ENCODE assay signal across 8 cellular contexts in the genomic region with DNA sequence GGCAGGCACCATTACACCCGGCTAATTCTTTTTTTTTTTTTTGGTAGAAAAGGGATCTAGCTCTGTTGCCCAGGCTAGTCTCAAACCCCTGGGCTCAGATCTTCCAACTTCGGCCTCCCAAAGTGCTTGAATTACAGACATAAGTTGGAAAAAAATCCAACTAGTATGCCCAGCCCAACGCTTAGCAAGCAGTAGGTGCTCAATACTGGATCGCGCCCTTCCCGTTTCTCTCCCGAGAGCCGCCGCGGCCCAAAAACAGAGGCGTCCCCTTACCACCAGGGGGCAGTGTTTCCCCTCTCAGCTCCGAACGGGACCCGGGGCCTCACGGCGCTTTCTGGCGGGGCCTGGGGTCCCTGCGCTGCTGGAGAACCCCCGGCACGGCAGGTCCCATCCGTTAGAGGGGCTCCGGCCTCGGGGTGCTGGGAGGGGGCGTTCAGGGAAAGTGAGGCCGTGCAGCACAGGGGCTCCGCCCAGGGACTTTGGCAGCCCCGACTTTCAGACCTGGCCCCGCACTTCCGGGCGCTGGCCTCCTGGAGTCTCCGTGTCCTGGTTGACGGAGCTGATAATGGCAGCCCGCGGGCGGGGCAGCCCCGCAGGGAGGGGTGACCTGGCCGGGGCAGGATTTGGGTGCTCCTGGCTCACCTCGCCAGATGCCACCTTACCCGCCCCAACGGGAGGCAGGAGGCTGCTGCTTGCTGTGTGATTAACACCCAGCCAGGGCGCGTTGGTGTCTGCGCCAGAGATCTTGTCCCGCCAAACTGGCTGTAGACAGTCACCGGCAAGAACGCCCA. TPM values are rescaled to one million over a fixed set of nuclear protein-coding genes. Genes with fewer than 3 reads are reported as not detected.
DNase-seq lines count a peak whose midpoint lies in the region; ATAC-seq and TF ChIP-seq lines count a peak whose summit lies in the region.

No MANE protein-coding gene starts in this region.

- TF ChIP-seq CTCF in NB4 (IDR thresholded peaks at IDR 0.05; ENCODE audit: low read depth, low read length) = peak; percentile 74
- TF ChIP-seq CTCF in left ventricle myocardium inferior (IDR thresholded peaks at IDR 0.05; ENCODE audit: borderline replicate concordance) = peak; percentile 96
- peak; percentile 98 for TF ChIP-seq CTCF in progenitor cell of endocrine pancreas (IDR thresholded peaks at IDR 0.05; ENCODE audit: unreplicated experiment)

- no peaks in the 10 kb centered on the region for H3K36me3 Mint-ChIP-seq in activated naive CD8-positive, alpha-beta T cell treated with anti-CD3 and anti-CD28 coated beads, Interleukin-2, amount 50 U/mL, for 24 hours (ENCODE audit: low read depth)
- no peaks in the 10 kb centered on the region for H3K36me3 Mint-ChIP-seq in progenitor cell of endocrine pancreas (ENCODE audit: insufficient read depth)

- H3K27me3 ChIP-seq in left ventricle myocardium inferior (ENCODE audit: low read depth) = peaks cover 19% of the 10 kb centered on the region

- ATAC-seq in GM21529 (IDR thresholded peaks at IDR 0.05; ENCODE audit: unreplicated experiment) = peak; percentile 75
- peak; percentile 81 for ATAC-seq in activated naive CD8-positive, alpha-beta T cell treated with anti-CD3 and anti-CD28 coated beads, Interleukin-2, amount 50 U/mL, for 24 hours

- peak; percentile 37 for DNase-seq in CMK (ENCODE audit: low read depth)
- DNase-seq in NB4 (ENCODE audit: low read depth) = peak; percentile 78
- peak; percentile 76 for DNase-seq in T follicular helper cell (ENCODE audit: low read depth)
- DNase-seq in activated naive CD8-positive, alpha-beta T cell treated with anti-CD3 and anti-CD28 coated beads, Interleukin-2, amount 50 U/mL, for 24 hours = peak; percentile 92
- DNase-seq in left ventricle myocardium inferior = peak; percentile 82
- peak; percentile 81 for DNase-seq in progenitor cell of endocrine pancreas (ENCODE audit: low spot score, unreplicated experiment)
- peak; percentile 90 for DNase-seq in ureter (ENCODE audit: low spot score)

- H3K4me3 ChIP-seq in NB4 (ENCODE audit: low read depth, low read length) = peak overlapping the region; percentile 21
- peak overlapping the region; percentile 74 for H3K4me3 ChIP-seq in left ventricle myocardium inferior

- no peak for TF ChIP-seq POLR2A in NB4 (IDR thresholded peaks at IDR 0.05; ENCODE audit: extremely low read depth, insufficient read length)

- H3K4me3 Mint-ChIP-seq in activated naive CD8-positive, alpha-beta T cell treated with anti-CD3 and anti-CD28 coated beads, Interleukin-2, amount 50 U/mL, for 24 hours = peak overlapping the region; percentile 58
- peak overlapping the region; percentile 68 for H3K4me3 Mint-ChIP-seq in progenitor cell of endocrine pancreas (ENCODE audit: low read depth)

- H3K27ac Mint-ChIP-seq in activated naive CD8-positive, alpha-beta T cell treated with anti-CD3 and anti-CD28 coated beads, Interleukin-2, amount 50 U/mL, for 24 hours = no peak overlapping the region
- H3K27ac Mint-ChIP-seq in progenitor cell of endocrine pancreas = peak overlapping the region; percentile 74

- peaks cover 2% of the 10 kb centered on the region for H3K27me3 Mint-ChIP-seq in activated naive CD8-positive, alpha-beta T cell treated with anti-CD3 and anti-CD28 coated beads, Interleukin-2, amount 50 U/mL, for 24 hours
- H3K27me3 Mint-ChIP-seq in progenitor cell of endocrine pancreas = peaks cover 10% of the 10 kb centered on the region

- H3K27ac ChIP-seq in left ventricle myocardium inferior (replicated peaks) = peak overlapping the region; percentile 60

- peaks cover 7% of the 10 kb centered on the region for H3K4me1 ChIP-seq in left ventricle myocardium inferior

- H3K9me3 Mint-ChIP-seq in activated naive CD8-positive, alpha-beta T cell treated with anti-CD3 and anti-CD28 coated beads, Interleukin-2, amount 50 U/mL, for 24 hours = no peaks in the 10 kb centered on the region
- H3K9me3 Mint-ChIP-seq in progenitor cell of endocrine pancreas (ENCODE audit: low read depth) = no peaks in the 10 kb centered on the region

- no peaks in the 10 kb centered on the region for H3K36me3 ChIP-seq in left ventricle myocardium inferior

- H3K9me3 ChIP-seq in left ventricle myocardium inferior (replicated peaks) = no peaks in the 10 kb centered on the region

- intact Hi-C loops in left ventricle myocardium inferior (cut with micrococcal nuclease) = loop anchor here (5.0 kb wide), 1 partner anchor 45 kb away; no protein-coding TSS in a partner anchor

- peaks cover 9% of the 10 kb centered on the region for H3K4me1 Mint-ChIP-seq in activated naive CD8-positive, alpha-beta T cell treated with anti-CD3 and anti-CD28 coated beads, Interleukin-2, amount 50 U/mL, for 24 hours
- H3K4me1 Mint-ChIP-seq in progenitor cell of endocrine pancreas (ENCODE audit: low read depth) = no peaks in the 10 kb centered on the region

RNA-seq across cellular contexts. Expression of gene PTGES, which starts 15.2 kb away (rescaled TPM):
- total RNA-seq in left ventricle myocardium inferior (1.9 TPM), progenitor cell of endocrine pancreas (0.19 TPM in 1 of 2 replicates, not detected in the other), ureter (67.9 TPM)

Comparison
In these comparisons a context has a peak if more than half of its experiments do, and no peak if none do; other contexts are left out.
1. Peak in every context shown above with its lines: DNase-seq, ATAC-seq, H3K4me3 ChIP-seq and H3K27ac ChIP-seq.
2. DNase-seq: peak in every context shown above with its lines; median percentile 92 in activated naive CD8-positive, alpha-beta T cell treated with anti-CD3 and anti-CD28 coated beads, Interleukin-2, amount 50 U/mL, for 24 hours; 90 in ureter; 82 in left ventricle myocardium inferior; 81 in progenitor cell of endocrine pancreas; 78 in NB4; 76 in T follicular helper cell; 37 in CMK.
3. RNA of gene PTGES, which starts 15.2 kb away (total RNA-seq): 67.9 TPM in ureter (single experiment); 1.9 TPM in left ventricle myocardium inferior (single experiment) and 0.19 TPM in progenitor cell of endocrine pancreas; every median in the first group is over 10 times any median in the second.